ENCODE assay signal across 19 cellular contexts in genomic region chr10:22662693-22663330, GRCh38. TPM values are rescaled to one million over a fixed set of nuclear protein-coding genes. Genes with fewer than 3 reads are reported as not detected.
DNase-seq lines count a peak whose midpoint lies in the region; ATAC-seq, FAIRE-seq and TF ChIP-seq lines count a peak whose summit lies in the region.
"Had no signal": no experiment of that assay in that cellular context is flagged by ENCODE, and none has a peak within 500 bp of the region (broad histone marks: within the 10 kb centered on the region; RNA-seq: fewer than 3 reads in every experiment).

No MANE protein-coding gene starts in this region.

- no peaks in the 10 kb centered on the region for H3K9me3 Mint-ChIP-seq in CD4-positive, alpha-beta T cell
- H3K9me3 Mint-ChIP-seq in activated T-helper 17 cell treated with anti-CD3 and anti-CD28 coated beads, Interleukin-2, amount 50 U/mL, for 72 hours, result no peaks in the 10 kb centered on the region
- H3K9me3 Mint-ChIP-seq: activated B cell treated with CpG ODN at 0.5 μM for 24 hours, brain had no signal

- no peaks in the 10 kb centered on the region for H3K27me3 ChIP-seq in CD4-positive, alpha-beta T cell (ENCODE audit: control insufficient read depth, insufficient read depth, low read length)
- H3K27me3 ChIP-seq: colonic mucosa, suprapubic skin had no signal

- POLR2A ChIA-PET in CD4-positive, alpha-beta T cell (lab: Charles Lee), result interaction anchor here (0.9 to 3.8 kb wide), 5 partner anchors 9 to 51 kb away, joined by 3 to 15 read pairs (median 3); no protein-coding TSS in a partner anchor

- no peaks in the 10 kb centered on the region for H3K9me3 ChIP-seq in CD4-positive, alpha-beta T cell (ENCODE audit: control insufficient read depth, low read length)
- no peaks in the 10 kb centered on the region for H3K9me3 ChIP-seq in mesodermal cell (ENCODE audit: control insufficient read depth, low read length)
- H3K9me3 ChIP-seq: colonic mucosa, left ventricle myocardium inferior, suprapubic skin had no signal

- peaks cover 86% of the 10 kb centered on the region for H3K4me1 Mint-ChIP-seq in CD4-positive, alpha-beta T cell (ENCODE audit: low read depth)
- peaks cover 42% of the 10 kb centered on the region for H3K4me1 Mint-ChIP-seq in activated T-helper 17 cell treated with anti-CD3 and anti-CD28 coated beads, Interleukin-2, amount 50 U/mL, for 72 hours

- H3K27ac Mint-ChIP-seq in CD4-positive, alpha-beta T cell, result peak overlapping the region; percentile 84
- H3K27ac Mint-ChIP-seq in activated T-helper 17 cell treated with anti-CD3 and anti-CD28 coated beads, Interleukin-2, amount 50 U/mL, for 72 hours, result no peak overlapping the region
- H3K27ac Mint-ChIP-seq: brain had no signal

- peaks cover 4% of the 10 kb centered on the region for H3K36me3 Mint-ChIP-seq in CD4-positive, alpha-beta T cell (ENCODE audit: low read depth)
- H3K36me3 Mint-ChIP-seq in activated T-helper 17 cell treated with anti-CD3 and anti-CD28 coated beads, Interleukin-2, amount 50 U/mL, for 72 hours (ENCODE audit: low read depth), result peaks cover 7% of the 10 kb centered on the region
- H3K36me3 Mint-ChIP-seq: brain had no signal

- peak; percentile 26 for FAIRE-seq in GM18507 (lab: Jason Lieb, UNC)
- FAIRE-seq: endothelial cell of umbilical vein had no signal

- no peak for DNase-seq in CD4-positive, alpha-beta T cell
- no peak for DNase-seq in GM18507 (ENCODE audit: extremely low spot score, insufficient read length, low read depth)
- DNase-seq in SIG-M5 (lab: John Stamatoyannopoulos, UW), result no peak
- DNase-seq: activated B cell treated with CpG ODN at 0.5 μM for 24 hours; activated naive CD4-positive, alpha-beta T cell treated with Interleukin-2 at 50 U/mL for 16 hours; colonic mucosa; foreskin fibroblast; Kasumi-1; left ventricle myocardium inferior; NCI-H226 had no signal

- 65 to 78% methylated on average over 4 of the region's 6 CpGs for WGBS in mesodermal cell (ENCODE audit: insufficient coverage in 2 of 2), 2 experiments

- no peaks in the 10 kb centered on the region for H3K27me3 Mint-ChIP-seq in CD4-positive, alpha-beta T cell
- no peaks in the 10 kb centered on the region for H3K27me3 Mint-ChIP-seq in activated T-helper 17 cell treated with anti-CD3 and anti-CD28 coated beads, Interleukin-2, amount 50 U/mL, for 72 hours
- H3K27me3 Mint-ChIP-seq: activated B cell treated with CpG ODN at 0.5 μM for 24 hours, brain had no signal

- peak overlapping the region; percentile 43 for H3K4me3 Mint-ChIP-seq in CD4-positive, alpha-beta T cell
- peak overlapping the region; percentile 44 for H3K4me3 Mint-ChIP-seq in activated T-helper 17 cell treated with anti-CD3 and anti-CD28 coated beads, Interleukin-2, amount 50 U/mL, for 72 hours
- H3K4me3 Mint-ChIP-seq: activated B cell treated with CpG ODN at 0.5 μM for 24 hours, brain had no signal

- intact Hi-C loops in CD4-positive, alpha-beta T cell (cut with DNase I, micrococcal nuclease), result no loop called here

- CTCF ChIA-PET in CD4-positive, alpha-beta T cell (lab: Charles Lee), result interaction anchor here (0.6 to 1.4 kb wide), 4 partner anchors 16 to 62 kb away, joined by 3 to 6 read pairs (median 4); no protein-coding TSS in a partner anchor

- H3K36me3 ChIP-seq in mesodermal cell (ENCODE audit: control insufficient read depth, insufficient read depth, low read length), result no peaks in the 10 kb centered on the region
- H3K36me3 ChIP-seq: colonic mucosa, left ventricle myocardium inferior, suprapubic skin had no signal

- no peak for ATAC-seq in CD4-positive, alpha-beta T cell (ENCODE audit: poor library complexity)
- no peak for ATAC-seq in activated T-helper 17 cell treated with anti-CD3 and anti-CD28 coated beads, Interleukin-2, amount 50 U/mL, for 72 hours (replicated peaks)
- ATAC-seq in HG03521 (IDR thresholded peaks at IDR 0.05; ENCODE audit: unreplicated experiment) (no peak), HG02885 (IDR thresholded peaks at IDR 0.05; ENCODE audit: poor library complexity, unreplicated experiment) (no peak)
- no peak for ATAC-seq in activated CD4-positive, CD25-positive, alpha-beta regulatory T cell treated with anti-CD3 and anti-CD28 coated beads, Interleukin-2, amount 50 U/mL, for 24 hours

- H3K4me1 ChIP-seq in mesodermal cell (ENCODE audit: control insufficient read depth, insufficient read depth, low read length, poor library complexity, severe bottlenecking), result peaks cover 31% of the 10 kb centered on the region
- H3K4me1 ChIP-seq: colonic mucosa, parathyroid adenoma, suprapubic skin had no signal

- no peak overlapping the region for H3K4me3 ChIP-seq in mesodermal cell (ENCODE audit: extremely low read depth, insufficient read depth, low read length, poor library complexity, severe bottlenecking)
- H3K4me3 ChIP-seq: colonic mucosa, left ventricle myocardium inferior, suprapubic skin had no signal

- TF ChIP-seq CTCF in CD4-positive, alpha-beta T cell (IDR thresholded peaks at IDR 0.05), result no peak

- no peak overlapping the region for H3K27ac ChIP-seq in CD4-positive, alpha-beta T cell (ENCODE audit: low read depth, low read length)
- H3K27ac ChIP-seq in mesodermal cell (ENCODE audit: low read depth, low read length, severe bottlenecking), result peak overlapping the region; percentile 3
- H3K27ac ChIP-seq: colonic mucosa, left ventricle myocardium inferior, parathyroid adenoma, suprapubic skin had no signal

RNA-seq across cellular contexts. Expression of gene PIP4K2A, which starts 51.6 kb away (rescaled TPM):
- 10 to 100 TPM; 75.4 to 87.2 TPM for total RNA-seq in CD4-positive, alpha-beta T cell
- 100 to 1,000 TPM in 1 of 2 donors, 10 to 100 TPM in 1; 86.1 to 111 TPM for total RNA-seq in activated T-helper 17 cell treated with anti-CD3 and anti-CD28 coated beads, Interleukin-2, amount 50 U/mL, for 72 hours
- 41.2 TPM for polyA plus RNA-seq in mesodermal cell (2013, experiment 1 of 2)
- polyA plus RNA-seq in mesodermal cell (2013, experiment 2 of 2), result 42.1 TPM
